18 cellular contexts compared by ENCODE assay signal in genomic region chr15:39746176-39746575, GRCh38.
"Had no signal": no experiment of that assay in that cellular context is flagged by ENCODE, and none has a peak within 500 bp of the region (broad histone marks: within the 10 kb centered on the region; RNA-seq: fewer than 3 reads in every experiment).

No MANE protein-coding gene starts in this region.

- H3K9me3 ChIP-seq: heart right ventricle, left lung, sigmoid colon, testis had no signal

- H3K27me3 ChIP-seq: heart right ventricle, left lung, sigmoid colon, testis had no signal

- H3K9me3 Mint-ChIP-seq: activated T-cell treated with anti-CD3 and anti-CD28 coated beads, Interleukin-2, amount 50 U/mL, for 72 hours; central memory CD8-positive, alpha-beta T cell; effector memory CD8-positive, alpha-beta T cell; memory B cell; natural killer cell treated with Interleukin-12 subunit alpha and Interleukin-12 subunit beta and Interleukin-15 and Interleukin-18, amount 100 ng/mL, for 72 hours; stimulated activated naive CD8-positive, alpha-beta T cell treated with anti-CD3 and anti-CD28 coated beads, Interleukin-15, amount 100 ng/mL, for 72 hours; T-helper 2 cell treated with Interferon-gamma antibody and Interleukin-4, amounts not matched to agents 5 μg/mL and 100 μg/mL, for 36 hours had no signal

- H3K27me3 Mint-ChIP-seq: dendritic cell treated with granulocyte-macrophage colony-stimulating factor and Interleukin-4, amounts not matched to agents 40 ng/mL and 50 ng/mL, for 4 days had no signal

- H3K4me3 Mint-ChIP-seq: activated T-cell treated with anti-CD3 and anti-CD28 coated beads, Interleukin-2, amount 50 U/mL, for 72 hours; central memory CD8-positive, alpha-beta T cell; dendritic cell treated with granulocyte-macrophage colony-stimulating factor and Interleukin-4, amounts not matched to agents 40 ng/mL and 50 ng/mL, for 4 days; effector memory CD8-positive, alpha-beta T cell; memory B cell; natural killer cell treated with Interleukin-12 subunit alpha and Interleukin-12 subunit beta and Interleukin-15 and Interleukin-18, amount 100 ng/mL, for 72 hours; stimulated activated naive CD8-positive, alpha-beta T cell treated with anti-CD3 and anti-CD28 coated beads, Interleukin-15, amount 100 ng/mL, for 72 hours; T-helper 2 cell treated with Interferon-gamma antibody and Interleukin-4, amounts not matched to agents 5 μg/mL and 100 μg/mL, for 36 hours had no signal

- H3K36me3 Mint-ChIP-seq: memory B cell; natural killer cell treated with Interleukin-12 subunit alpha and Interleukin-12 subunit beta and Interleukin-15 and Interleukin-18, amount 100 ng/mL, for 72 hours had no signal

- H3K27ac ChIP-seq: heart right ventricle, left lung, testis had no signal

- ATAC-seq: effector memory CD8-positive, alpha-beta T cell; heart right ventricle; natural killer cell treated with Interleukin-12 subunit alpha and Interleukin-12 subunit beta and Interleukin-15 and Interleukin-18, amount 100 ng/mL, for 72 hours; stimulated activated naive CD8-positive, alpha-beta T cell treated with anti-CD3 and anti-CD28 coated beads, Interleukin-15, amount 100 ng/mL, for 72 hours had no signal

- DNase-seq: activated CD4-positive, alpha-beta T cell treated with anti-CD3 and anti-CD28 coated beads for 1 hour; activated CD4-positive, alpha-beta T cell treated with anti-CD3 and anti-CD28 coated beads, Interleukin-2, amount 50 U/mL, for 48 hours; activated naive CD4-positive, alpha-beta T cell; activated T-cell treated with anti-CD3 and anti-CD28 coated beads, Interleukin-2, amount 50 U/mL, for 72 hours; effector memory CD8-positive, alpha-beta T cell; foreskin melanocyte; heart right ventricle; left lung; sigmoid colon; stimulated activated CD4-positive, alpha-beta T cell treated with anti-CD3 and anti-CD28 coated beads, Interleukin-4, amount 100 ng/mL, for 24 hours; stimulated activated naive CD8-positive, alpha-beta T cell treated with anti-CD3 and anti-CD28 coated beads, Interleukin-15, amount 100 ng/mL, for 72 hours; SW 1271; testis had no signal

- H3K4me3 ChIP-seq: heart right ventricle, left lung, sigmoid colon, testis had no signal

- H3K4me1 ChIP-seq: left lung, testis had no signal

- H3K36me3 ChIP-seq: heart right ventricle, left lung, sigmoid colon had no signal

- H3K4me1 Mint-ChIP-seq: central memory CD8-positive, alpha-beta T cell; memory B cell; stimulated activated naive CD8-positive, alpha-beta T cell treated with anti-CD3 and anti-CD28 coated beads, Interleukin-15, amount 100 ng/mL, for 72 hours had no signal

- H3K27ac Mint-ChIP-seq: activated T-cell treated with anti-CD3 and anti-CD28 coated beads, Interleukin-2, amount 50 U/mL, for 72 hours; dendritic cell treated with granulocyte-macrophage colony-stimulating factor and Interleukin-4, amounts not matched to agents 40 ng/mL and 50 ng/mL, for 4 days; effector memory CD8-positive, alpha-beta T cell; memory B cell; natural killer cell treated with Interleukin-12 subunit alpha and Interleukin-12 subunit beta and Interleukin-15 and Interleukin-18, amount 100 ng/mL, for 72 hours; T-helper 2 cell treated with Interferon-gamma antibody and Interleukin-4, amounts not matched to agents 5 μg/mL and 100 μg/mL, for 36 hours had no signal
